Comparison of ENCODE assay signal across 24 cellular contexts in genomic region chr3:46950661-46951241, GRCh38. TPM values are rescaled to one million over a fixed set of nuclear protein-coding genes. Genes with fewer than 3 reads are reported as not detected.
DNase-seq lines count a peak whose midpoint lies in the region.
"Had no signal": no experiment of that assay in that cellular context is flagged by ENCODE, and none has a peak within 500 bp of the region (broad histone marks: within the 10 kb centered on the region; RNA-seq: fewer than 3 reads in every experiment).

No MANE protein-coding gene starts in this region.

- peaks cover 92% of the 10 kb centered on the region for H3K4me1 Mint-ChIP-seq in activated naive CD4-positive, alpha-beta T cell treated with anti-CD3 and anti-CD28 coated beads, Interleukin-2, amount 10 ng/mL, durations not matched to agents 7 days and 5 days
- peaks cover 80 to 97% (median 89%) of the 10 kb centered on the region in 4 donors for H3K4me1 Mint-ChIP-seq in CD4-positive, alpha-beta memory T cell

- H2BK120ac ChIP-seq in trophoblast cell (ENCODE audit: insufficient read depth, low read length, poor library complexity): no peak overlapping the region

- H3K4me3 Mint-ChIP-seq in activated naive CD4-positive, alpha-beta T cell treated with anti-CD3 and anti-CD28 coated beads, Interleukin-2, amount 10 ng/mL, durations not matched to agents 7 days and 5 days: no peak overlapping the region
- H3K4me3 Mint-ChIP-seq in CD4-positive, alpha-beta memory T cell: peak overlapping the region in 4 of 8 donors; percentile 15 to 60 (median 52)
- H3K4me3 Mint-ChIP-seq: brain, HFFc6 had no signal

- no peak overlapping the region for H3K18ac ChIP-seq in trophoblast cell (ENCODE audit: low read length)

- H3K9ac ChIP-seq in trophoblast cell (ENCODE audit: low read length) (no peak overlapping the region), GM23248 (no peak overlapping the region)

- peaks cover 95% of the 10 kb centered on the region for H3K4me1 ChIP-seq in CD4-positive, alpha-beta memory T cell (ENCODE audit: insufficient read depth, low read length)
- H3K4me1 ChIP-seq in trophoblast cell (ENCODE audit: control insufficient read depth in 1 of 2, insufficient read depth in 2 of 2, low read length in 2 of 2): peaks cover 40 to 52% of the 10 kb centered on the region in 2 experiments
- peaks cover 13% of the 10 kb centered on the region for H3K4me1 ChIP-seq in GM23248 (ENCODE audit: insufficient read depth)

- no peak overlapping the region for H3K14ac ChIP-seq in trophoblast cell (ENCODE audit: low read length)

- no peak overlapping the region for H2BK5ac ChIP-seq in trophoblast cell (ENCODE audit: low read depth, low read length, poor library complexity)

- in situ Hi-C loops in GM23248 (cut with MboI): no loop called here

- no peak for DNase-seq in activated naive CD4-positive, alpha-beta T cell treated with anti-CD3 and anti-CD28 coated beads, Interleukin-2, amount 10 ng/mL, durations not matched to agents 7 days and 5 days
- no peak for DNase-seq in activated naive CD4-positive, alpha-beta T cell treated with Interleukin-2 at 50 U/mL for 16 hours
- no peak for DNase-seq in CD4-positive, alpha-beta memory T cell
- DNase-seq in dermis microvascular lymphatic vessel endothelial cell (ENCODE audit: low read depth in 2 of 2) (peak; percentile 65 to 73), trophoblast cell (no peak), NCI-H2081 (lab: John Stamatoyannopoulos, UW) (no peak), GM23248 (no peak), hippocampal formation (lab: John Stamatoyannopoulos, UW) (no peak)
- DNase-seq: activated CD4-positive, CD25-positive, alpha-beta regulatory T cell; colonic mucosa; DMS79 treated with DMSO at 0.1 percent for 48 hours; foreskin fibroblast; HFFc6; midbrain; MV-4-11; NCI-H1694 treated with DMSO at 0.1 percent for 48 hours; NCI-H226; stimulated activated CD4-positive, alpha-beta T cell treated with anti-CD3 and anti-CD28 coated beads, Interleukin-12 subunit alpha, Interleukin-12 subunit beta, amount 100 ng/mL, for 4 hours; stimulated activated CD8-positive, alpha-beta memory T cell treated with anti-CD3 and anti-CD28 coated beads, Interleukin-4, amount 100 ng/mL, for 48 hours; T-helper 9 cell; testis had no signal

- H3K9me3 ChIP-seq in CD4-positive, alpha-beta memory T cell (ENCODE audit: control insufficient read depth in 1 of 2, low read length in 2 of 2): no peaks in the 10 kb centered on the region
- H3K9me3 ChIP-seq in trophoblast cell (ENCODE audit: insufficient read depth, low read depth, low read length) (no peaks in the 10 kb centered on the region), GM23248 (ENCODE audit: low read depth) (no peaks in the 10 kb centered on the region)
- H3K9me3 ChIP-seq: colonic mucosa, testis had no signal

- H3F3A ChIP-seq in GM23248 (ENCODE audit: insufficient read depth): no peaks in the 10 kb centered on the region

- no peak overlapping the region for H4K12ac ChIP-seq in trophoblast cell (ENCODE audit: low read depth, low read length)

- CTCF ChIA-PET in activated naive CD4-positive, alpha-beta T cell treated with anti-CD3 and anti-CD28 coated beads, Interleukin-2, amount 10 ng/mL, durations not matched to agents 7 days and 5 days (lab: Charles Lee): no interaction called here
- CTCF ChIA-PET in CD4-positive, alpha-beta memory T cell (lab: Charles Lee; ENCODE audit: partially characterized antibody): interaction anchor here (1.4 kb wide), 1 partner anchor 26 kb away, joined by 3 read pairs; the partner anchor contains the start of gene CCDC12

- H2AK5ac ChIP-seq in trophoblast cell (ENCODE audit: low read length): no peak overlapping the region

- peaks cover 16% of the 10 kb centered on the region; the same call in 1 of the 2 replicates for H4K20me1 ChIP-seq in GM23248 (ENCODE audit: insufficient read depth)

- no peak overlapping the region for H3K4me3 ChIP-seq in CD4-positive, alpha-beta memory T cell (ENCODE audit: low read length in 2 of 2)
- no peak overlapping the region for H3K4me3 ChIP-seq in trophoblast cell (ENCODE audit: low read depth, low read length)
- no peak overlapping the region for H3K4me3 ChIP-seq in GM23248
- H3K4me3 ChIP-seq: colonic mucosa, SK-N-MC, testis had no signal

- H3K27me3 ChIP-seq in CD4-positive, alpha-beta memory T cell (ENCODE audit: insufficient read depth, low read length): no peaks in the 10 kb centered on the region
- H3K27me3 ChIP-seq in trophoblast cell (ENCODE audit: insufficient read depth, low read length): no peaks in the 10 kb centered on the region
- H3K27me3 ChIP-seq in GM23248 (replicated peaks; ENCODE audit: insufficient read depth): no peaks in the 10 kb centered on the region
- H3K27me3 ChIP-seq: colonic mucosa, testis had no signal

- H3K36me3 Mint-ChIP-seq in activated naive CD4-positive, alpha-beta T cell treated with anti-CD3 and anti-CD28 coated beads, Interleukin-2, amount 10 ng/mL, durations not matched to agents 7 days and 5 days: peaks cover 41% of the 10 kb centered on the region
- H3K36me3 Mint-ChIP-seq in CD4-positive, alpha-beta memory T cell: peaks cover 0 to 8% of the 10 kb centered on the region in 2 donors

- no peaks in the 10 kb centered on the region for H3K79me1 ChIP-seq in trophoblast cell (ENCODE audit: low read length)

- H3K9me3 Mint-ChIP-seq in activated naive CD4-positive, alpha-beta T cell treated with anti-CD3 and anti-CD28 coated beads, Interleukin-2, amount 10 ng/mL, durations not matched to agents 7 days and 5 days: no peaks in the 10 kb centered on the region
- H3K9me3 Mint-ChIP-seq in CD4-positive, alpha-beta memory T cell: peaks cover 0 to 2% (median 0%) of the 10 kb centered on the region in 8 donors
- H3K9me3 Mint-ChIP-seq: activated naive CD4-positive, alpha-beta T cell treated with anti-CD3 and anti-CD28 coated beads, Interleukin-2, amount 50 U/mL, for 72 hours; HFFc6 had no signal

- no peaks in the 10 kb centered on the region for H3K27me3 Mint-ChIP-seq in activated naive CD4-positive, alpha-beta T cell treated with anti-CD3 and anti-CD28 coated beads, Interleukin-2, amount 10 ng/mL, durations not matched to agents 7 days and 5 days
- no peaks in the 10 kb centered on the region for H3K27me3 Mint-ChIP-seq in CD4-positive, alpha-beta memory T cell
- H3K27me3 Mint-ChIP-seq: brain had no signal

- H3K4me2 ChIP-seq in trophoblast cell (ENCODE audit: low read length) (no peak overlapping the region), GM23248 (ENCODE audit: unreplicated experiment) (no peak overlapping the region)

- H3K23ac ChIP-seq in trophoblast cell (ENCODE audit: low read length): no peak overlapping the region

- no peak overlapping the region for H2AFZ ChIP-seq in trophoblast cell (ENCODE audit: insufficient read depth, low read length, poor library complexity)
- no peak overlapping the region for H2AFZ ChIP-seq in GM23248

- H3K79me2 ChIP-seq in trophoblast cell (ENCODE audit: control insufficient read depth, insufficient read depth, low read length, poor library complexity): peaks cover 15% of the 10 kb centered on the region
- peaks cover 99% of the 10 kb centered on the region for H3K79me2 ChIP-seq in GM23248 (ENCODE audit: insufficient read depth)

- intact Hi-C loops in CD4-positive, alpha-beta memory T cell (cut with micrococcal nuclease): no loop called here

- POLR2A ChIA-PET in CD4-positive, alpha-beta memory T cell (lab: Charles Lee; ENCODE audit: partially characterized antibody): interaction anchor here (0.9 to 1.1 kb wide), 2 partner anchors 22 to 35 kb away, joined by 3 to 4 read pairs; no protein-coding TSS in a partner anchor

- H3K36me3 ChIP-seq in CD4-positive, alpha-beta memory T cell (ENCODE audit: insufficient read depth, low read length): no peaks in the 10 kb centered on the region
- peaks cover 4 to 5% of the 10 kb centered on the region in 2 experiments for H3K36me3 ChIP-seq in trophoblast cell (ENCODE audit: control insufficient read depth in 1 of 2, insufficient read depth in 2 of 2, low read length in 2 of 2)
- no peaks in the 10 kb centered on the region for H3K36me3 ChIP-seq in GM23248 (ENCODE audit: low read depth)
- H3K36me3 ChIP-seq: colonic mucosa had no signal

- H4K91ac ChIP-seq in trophoblast cell (ENCODE audit: low read depth, low read length): no peak overlapping the region

- peak overlapping the region; percentile 59 for H3K4ac ChIP-seq in trophoblast cell (ENCODE audit: low read depth, low read length)

- H3K9me2 ChIP-seq in GM23248 (ENCODE audit: insufficient read depth): no peaks in the 10 kb centered on the region

- WGBS in trophoblast cell (ENCODE audit: extremely low coverage, insufficient coverage, insufficient read length): no CpG with 5 or more reads among the region's 7 CpGs
- 70 to 77% methylated on average over 7 of the region's 7 CpGs for whole genome bisulfite sequencing in GM23248 (ENCODE audit: low coverage in 1 of 2, low lambda C conversion rate in 2 of 2, missing lambda C conversion rate in 2 of 2), 2 experiments

- H3K27ac ChIP-seq in CD4-positive, alpha-beta memory T cell (ENCODE audit: low read depth, low read length): no peak overlapping the region
- H3K27ac ChIP-seq in trophoblast cell (ENCODE audit: low read depth, low read length) (no peak overlapping the region), GM23248 (no peak overlapping the region)
- H3K27ac ChIP-seq: colonic mucosa, SK-N-MC had no signal

- H3K27ac Mint-ChIP-seq in activated naive CD4-positive, alpha-beta T cell treated with anti-CD3 and anti-CD28 coated beads, Interleukin-2, amount 10 ng/mL, durations not matched to agents 7 days and 5 days: peak overlapping the region; percentile 43
- H3K27ac Mint-ChIP-seq in CD4-positive, alpha-beta memory T cell: peak overlapping the region; percentile 15 to 80 (median 72)
- H3K27ac Mint-ChIP-seq: HFFc6 had no signal

- H2BK12ac ChIP-seq in trophoblast cell (ENCODE audit: low read length): no peak overlapping the region

- H4K8ac ChIP-seq in trophoblast cell (ENCODE audit: low read depth, low read length): no peak overlapping the region

RNA-seq across cellular contexts. Expression of gene CCDC12, which starts 25.8 kb away (rescaled TPM):
- 10 to 100 TPM; 59.3 to 59.4 TPM for total RNA-seq in CD4-positive, alpha-beta memory T cell
- polyA plus RNA-seq in CD4-positive, alpha-beta memory T cell: 100 to 1,000 TPM in 1 of 2 donors, 10 to 100 TPM in 1; 86.5 to 102 TPM
- total RNA-seq in dermis microvascular lymphatic vessel endothelial cell: 20.1 and 25.2 TPM in 2 replicates
- 47.9 and 48.1 TPM in 2 replicates for polyA plus RNA-seq in trophoblast cell (2013)
- total RNA-seq in GM23248 (2014; rRNA removed; shearing (Covaris generic)): 15.2 and 17.4 TPM in 2 replicates
- polyA plus RNA-seq in GM23248 (2016; fragmentation: Nextera tagmentation; extraction: Ambion mirVana): 42.7 and 43.8 TPM in 2 replicates

RNA-seq across cellular contexts. Expression of gene NBEAL2, which starts 28.7 kb away (rescaled TPM):
- 100 to 1,000 TPM; 144 to 147 TPM for total RNA-seq in CD4-positive, alpha-beta memory T cell
- polyA plus RNA-seq in CD4-positive, alpha-beta memory T cell: 10 to 100 TPM in 1 of 2 donors, 1 to 10 TPM in 1; 4.5 to 16.0 TPM
- 13.5 and 22.3 TPM in 2 replicates for total RNA-seq in dermis microvascular lymphatic vessel endothelial cell
- polyA plus RNA-seq in trophoblast cell (2013): 18.1 and 18.9 TPM in 2 replicates
- total RNA-seq in GM23248 (2014; rRNA removed; shearing (Covaris generic)): 2.8 and 4.7 TPM in 2 replicates
- polyA plus RNA-seq in GM23248 (2016; fragmentation: Nextera tagmentation; extraction: Ambion mirVana): 0.94 and 1.2 TPM in 2 replicates

Comparison
In these comparisons a context has a peak if more than half of its experiments do, and no peak if none do; other contexts are left out.
1. DNase-seq: peak in dermis microvascular lymphatic vessel endothelial cell (2 of 2); none in activated naive CD4-positive, alpha-beta T cell treated with anti-CD3 and anti-CD28 coated beads, Interleukin-2, amount 10 ng/mL, durations not matched to agents 7 days and 5 days (single experiment), activated naive CD4-positive, alpha-beta T cell treated with Interleukin-2 at 50 U/mL for 16 hours (single experiment), CD4-positive, alpha-beta memory T cell (0 of 5), trophoblast cell (0 of 2), NCI-H2081 (0 of 2), GM23248 (single experiment) and hippocampal formation (0 of 2).